Comparison of ENCODE assay signal across 9 cellular contexts in genomic region chr7:44880317-44881018, GRCh38. TPM values are rescaled to one million over a fixed set of nuclear protein-coding genes. Genes with fewer than 3 reads are reported as not detected.
DNase-seq lines count a peak whose midpoint lies in the region; ATAC-seq, FAIRE-seq and TF ChIP-seq lines count a peak whose summit lies in the region.
"Had no signal": no experiment of that assay in that cellular context is flagged by ENCODE, and none has a peak within 500 bp of the region (broad histone marks: within the 10 kb centered on the region; RNA-seq: fewer than 3 reads in every experiment).

No MANE protein-coding gene starts in this region.

- no peaks in the 10 kb centered on the region for H3K9me3 Mint-ChIP-seq in T-helper 2 cell treated with Interferon-gamma antibody and Interleukin-4, amounts not matched to agents 5 μg/mL and 100 μg/mL, for 36 hours

- H3K27ac ChIP-seq in heart left ventricle (peak overlapping the region in 2 of 12 donors; percentile 15 to 63), iPS-20b (ENCODE audit: low read length) (no peak overlapping the region), transverse colon (peak overlapping the region in 3 of 4 donors; percentile 7 to 98 (median 11)), left lung (no peak overlapping the region)

- peaks cover 51% of the 10 kb centered on the region for H3K36me3 Mint-ChIP-seq in T-helper 2 cell treated with Interferon-gamma antibody and Interleukin-4, amounts not matched to agents 5 μg/mL and 100 μg/mL, for 36 hours (ENCODE audit: low read depth)

- intact Hi-C loops in heart left ventricle (cut with DNase I), result loop anchor here in 3 of 10 donors (5.0 to 10.0 kb wide), 3 partner anchors 33 to 234 kb away; partner anchors contain the start of genes H2AZ2 (in 1 of the 3) and TBRG4 (in 1 of the 3)
- intact Hi-C loops in cardiac septum (cut with DNase I), result no loop called here
- intact Hi-C loops in transverse colon (cut with DNase I; ENCODE audit: low total_unique reads), result no loop called here
- intact Hi-C loops in left lung (cut with DNase I), result no loop called here

- H3K36me3 ChIP-seq in heart left ventricle (peaks cover 0 to 21% (median 8%) of the 10 kb centered on the region in 9 donors), iPS-20b (ENCODE audit: insufficient read depth, low read depth, low read length) (peaks cover 30% of the 10 kb centered on the region), transverse colon (no peaks in the 10 kb centered on the region), left lung (no peaks in the 10 kb centered on the region)

- no peak for TF ChIP-seq CTCF in heart left ventricle (IDR thresholded peaks at IDR 0.05)
- no peak for TF ChIP-seq CTCF in transverse colon (IDR thresholded peaks at IDR 0.05)
- TF ChIP-seq CTCF in left lung (IDR thresholded peaks at IDR 0.05), result no peak

- H3K4me3 Mint-ChIP-seq in T-helper 2 cell treated with Interferon-gamma antibody and Interleukin-4, amounts not matched to agents 5 μg/mL and 100 μg/mL, for 36 hours, result peak overlapping the region; percentile 87

- no peaks in the 10 kb centered on the region for H3K27me3 ChIP-seq in heart left ventricle
- H3K27me3 ChIP-seq in iPS-20b (ENCODE audit: insufficient read depth, low read length), result no peaks in the 10 kb centered on the region
- H3K27me3 ChIP-seq in transverse colon, result no peaks in the 10 kb centered on the region
- H3K27me3 ChIP-seq in left lung, result no peaks in the 10 kb centered on the region

- no peak for TF ChIP-seq EP300 in transverse colon (IDR thresholded peaks at IDR 0.05; ENCODE audit: low read depth)

- H3K4me3 ChIP-seq in heart left ventricle, result peak overlapping the region in 9 of 12 donors; percentile 75 to 99 (median 91)
- peak overlapping the region; percentile 71 for H3K4me3 ChIP-seq in iPS-20b (ENCODE audit: low read length)
- peak overlapping the region in 1 of 4 donors; percentile 23 for H3K4me3 ChIP-seq in transverse colon
- peak overlapping the region in 1 of 2 donors; percentile 96 for H3K4me3 ChIP-seq in left lung

- peak overlapping the region; percentile 70 for H3K27ac Mint-ChIP-seq in T-helper 2 cell treated with Interferon-gamma antibody and Interleukin-4, amounts not matched to agents 5 μg/mL and 100 μg/mL, for 36 hours

- H3K9ac ChIP-seq in iPS-20b (ENCODE audit: low read depth, low read length), result peak overlapping the region; percentile 43; the same call in 1 of the 2 replicates

- 18 to 32% (median 23%) methylated on average over 4 of the region's 4 CpGs for WGBS in heart left ventricle, 4 donors
- WGBS in transverse colon (ENCODE audit: low coverage in 1 of 2), 2 donors, result 30 to 64% methylated on average over 4 of the region's 4 CpGs

- H3K4me1 ChIP-seq in heart left ventricle, result peaks cover 8 to 70% (median 54%) of the 10 kb centered on the region in 12 donors
- H3K4me1 ChIP-seq in iPS-20b (ENCODE audit: insufficient read depth, low read length), result peaks cover 14% of the 10 kb centered on the region
- peaks cover 22 to 64% (median 47%) of the 10 kb centered on the region in 4 donors for H3K4me1 ChIP-seq in transverse colon
- H3K4me1 ChIP-seq in left lung, result peaks cover 28 to 60% of the 10 kb centered on the region in 2 donors

- H3K4me1 Mint-ChIP-seq in T-helper 2 cell treated with Interferon-gamma antibody and Interleukin-4, amounts not matched to agents 5 μg/mL and 100 μg/mL, for 36 hours (ENCODE audit: low read depth), result peaks cover 52% of the 10 kb centered on the region

- H3K27me3 Mint-ChIP-seq in T-helper 2 cell treated with Interferon-gamma antibody and Interleukin-4, amounts not matched to agents 5 μg/mL and 100 μg/mL, for 36 hours (ENCODE audit: low read depth), result no peaks in the 10 kb centered on the region

- in situ Hi-C loops in transverse colon (cut with MboI; ENCODE audit: low pct_ligation_motif_present in 1 of 4, low pct_unique_long_range_greater_than_20kb in 1 of 4, low sequenced_read_pairs in 3 of 4), result no loop called here

- TF ChIP-seq POLR2A in heart left ventricle (IDR thresholded peaks at IDR 0.05) (no peak), transverse colon (IDR thresholded peaks at IDR 0.05) (no peak)

- ATAC-seq in heart left ventricle, result no peak
- no peak for ATAC-seq in left lung
- ATAC-seq: HCT116 had no signal

- DNase-seq in heart left ventricle, result no peak
- DNase-seq in cardiac septum (ENCODE audit: low spot score), result no peak
- no peak for DNase-seq in T-helper 2 cell treated with Interferon-gamma antibody and Interleukin-4, amounts not matched to agents 5 μg/mL and 100 μg/mL, for 36 hours (ENCODE audit: low spot score)
- DNase-seq in transverse colon, result no peak
- no peak for DNase-seq in left lung
- DNase-seq in C1 segment of cervical spinal cord (lab: John Stamatoyannopoulos, UW), result no peak
- DNase-seq in RCC 7860 (ENCODE audit: low spot score), result no peak

- FAIRE-seq in RCC 7860 (lab: Jason Lieb, UNC), result no peak

- H3K9me3 ChIP-seq in heart left ventricle, result no peaks in the 10 kb centered on the region
- H3K9me3 ChIP-seq in iPS-20b (ENCODE audit: insufficient read depth, low read depth, low read length), result no peaks in the 10 kb centered on the region
- H3K9me3 ChIP-seq in transverse colon, result no peaks in the 10 kb centered on the region
- H3K9me3 ChIP-seq in left lung, result no peaks in the 10 kb centered on the region

RNA-seq across cellular contexts. Expression of gene PURB, which starts 4.9 kb away (rescaled TPM):
- 10 to 100 TPM in 8 of 9 donors, 1 to 10 TPM in 1; 9.8 to 19.4 (median 15.8) TPM for total RNA-seq in heart left ventricle
- 10 to 100 TPM in 1 of 2 donors, 1 to 10 TPM in 1; 5.5 to 15.7 TPM for polyA plus RNA-seq in heart left ventricle
- 19.1 TPM for total RNA-seq in cardiac septum
- total RNA-seq in transverse colon, result 10 to 100 TPM; 13.1 to 26.2 (median 20.4) TPM
- total RNA-seq in left lung, result 10 to 100 TPM; 23.5 to 26.3 TPM

RNA-seq across cellular contexts. Expression of gene H2AZ2, which starts 32.6 kb away (rescaled TPM):
- 100 to 1,000 TPM; 188 to 274 (median 224) TPM for total RNA-seq in heart left ventricle
- 100 to 1,000 TPM; 161 to 179 TPM for polyA plus RNA-seq in heart left ventricle
- total RNA-seq in cardiac septum, result 210 TPM
- 100 to 1,000 TPM in 3 of 4 donors, 10 to 100 TPM in 1; 99.6 to 418 (median 115) TPM for total RNA-seq in transverse colon
- total RNA-seq in left lung, result 100 to 1,000 TPM; 113 to 182 TPM

Comparison
In these comparisons a context has a peak if more than half of its experiments do, and no peak if none do; other contexts are left out.
1. H3K27ac ChIP-seq: peak in transverse colon (3 of 4); none in iPS-20b (single experiment) and left lung (0 of 2).